ENCODE assay signal across 9 cellular contexts in genomic region chr20:49179368-49180277, GRCh38. TPM values are rescaled to one million over a fixed set of nuclear protein-coding genes. Genes with fewer than 3 reads are reported as not detected.
DNase-seq lines count a peak whose midpoint lies in the region; ATAC-seq, FAIRE-seq and TF ChIP-seq lines count a peak whose summit lies in the region.
"Had no signal": no experiment of that assay in that cellular context is flagged by ENCODE, and none has a peak within 500 bp of the region (broad histone marks: within the 10 kb centered on the region; RNA-seq: fewer than 3 reads in every experiment).

No MANE protein-coding gene starts in this region.

- CTCF ChIA-PET in A673 (lab: Charles Lee) (interaction anchor here (0.6 kb wide), 1 partner anchor 151 kb away, joined by 4 read pairs; no protein-coding TSS in a partner anchor), PC-9 (lab: Charles Lee) (interaction anchor here (0.6 to 1.1 kb wide), 5 partner anchors 8 to 205 kb away, joined by 3 to 4 read pairs (median 3); no protein-coding TSS in a partner anchor), HepG2 (lab: Yijun Ruan, JAX; ENCODE audit: low intra/inter-chr PET ratio, low total read pairs) (no interaction called here)

- TF ChIP-seq CTCF in A673 (conservative IDR thresholded peaks at IDR 0.05; ENCODE audit: low read depth, low read length) (no peak), PC-9 (conservative IDR thresholded peaks at IDR 0.05) (no peak), HepG2 (CRISPR knock-in tag; IDR thresholded peaks at IDR 0.05) (no peak)

- 4% methylated on average over 1 of the region's 1 CpG for WGBS in HepG2 (ENCODE audit: low lambda C conversion rate)

- H4K20me1 ChIP-seq in PC-9 (ENCODE audit: insufficient read depth) = peaks cover 67% of the 10 kb centered on the region
- peaks cover 69% of the 10 kb centered on the region for H4K20me1 ChIP-seq in HepG2 (ENCODE audit: insufficient read depth, low read length)

- H3K9me3 ChIP-seq in A673 (ENCODE audit: low read depth, low read length, poor library complexity, severe bottlenecking) (no peaks in the 10 kb centered on the region), PC-9 (ENCODE audit: insufficient read depth, low read depth) (no peaks in the 10 kb centered on the region), HepG2 (ENCODE audit: low read length) (no peaks in the 10 kb centered on the region)

- TF ChIP-seq POLR2A in HepG2 (IDR thresholded peaks at IDR 0.05; ENCODE audit: insufficient read depth in 1 of 2, low read depth in 2 of 2, low read length in 2 of 2) = no peak

- peaks cover 96% of the 10 kb centered on the region for H3K79me2 ChIP-seq in PC-9 (ENCODE audit: low read depth)
- peaks cover 97% of the 10 kb centered on the region for H3K79me2 ChIP-seq in HepG2 (ENCODE audit: insufficient read depth, low read length)

- H3K36me3 ChIP-seq in A673 (ENCODE audit: insufficient read depth, low read length, poor library complexity, severe bottlenecking) (peaks cover 4% of the 10 kb centered on the region), PC-9 (ENCODE audit: low read depth) (peaks cover 15% of the 10 kb centered on the region), HepG2 (replicated peaks in 1 of 2; ENCODE audit: control insufficient read depth in 1 of 2, insufficient read depth in 2 of 2, low read length in 2 of 2) (peaks cover 8 to 14% of the 10 kb centered on the region in 2 experiments)

- H3K27me3 ChIP-seq in A673 (replicated peaks; ENCODE audit: insufficient read depth, low read depth, low read length, poor library complexity) = no peaks in the 10 kb centered on the region
- no peaks in the 10 kb centered on the region for H3K27me3 ChIP-seq in PC-9 (ENCODE audit: insufficient read depth, low read depth)
- H3K27me3 ChIP-seq in HepG2 (ENCODE audit: control insufficient read depth in 1 of 2, insufficient read depth in 2 of 2, low read length in 2 of 2) = no peaks in the 10 kb centered on the region

- H3K4me2 ChIP-seq in PC-9 (peak overlapping the region; percentile 71), HepG2 (ENCODE audit: low read depth, low read length) (peak overlapping the region; percentile 74)

- H3K9me2 ChIP-seq in PC-9 (ENCODE audit: insufficient read depth) = no peaks in the 10 kb centered on the region

- H3K4me3 ChIP-seq in A673 (ENCODE audit: low read depth, low read length, poor library complexity, severe bottlenecking) = no peak overlapping the region
- peak overlapping the region; percentile 23; the same call in 1 of the 2 replicates for H3K4me3 ChIP-seq in PC-9
- peak overlapping the region; percentile 4 to 44 (median 14); a peak in 4 of 6 replicates for H3K4me3 ChIP-seq in HepG2 (replicated peaks in 1 of 3; ENCODE audit: insufficient read depth in 1 of 3, low read depth in 2 of 3, low read length in 3 of 3)

- POLR2A ChIA-PET in A673 (lab: Charles Lee; ENCODE audit: low non-redundant PET) = no interaction called here
- POLR2A ChIA-PET in PC-9 (lab: Charles Lee; ENCODE audit: unreplicated experiment) = interaction anchor here (0.6 to 0.7 kb wide), 3 partner anchors 54 to 114 kb away, joined by 3 to 34 read pairs (median 5); no protein-coding TSS in a partner anchor
- POLR2A ChIA-PET in HepG2 (lab: Yijun Ruan, JAX) = interaction anchor here (0.6 to 2.2 kb wide), 12 partner anchors 8 to 1666 kb away, joined by 3 to 25 read pairs (median 4); partner anchors contain the start of genes CSE1L, DDX27 and STAU1

- H3K27ac ChIP-seq in A673 (ENCODE audit: low read depth, low read length, poor library complexity, severe bottlenecking) (peak overlapping the region; percentile 12), PC-9 (peak overlapping the region; percentile 61), HepG2 (ENCODE audit: extremely low read length, insufficient read depth, low read length) (peak overlapping the region; percentile 83)

- H3K4me1 ChIP-seq in A673 (ENCODE audit: insufficient read depth, low read length, poor library complexity, severe bottlenecking) = peaks cover 26% of the 10 kb centered on the region
- peaks cover 25% of the 10 kb centered on the region for H3K4me1 ChIP-seq in PC-9 (replicated peaks; ENCODE audit: insufficient read depth)
- peaks cover 72% of the 10 kb centered on the region for H3K4me1 ChIP-seq in HepG2 (ENCODE audit: insufficient read depth, low read length)

- peaks cover 18% of the 10 kb centered on the region; the same call in 1 of the 2 replicates for H3F3A ChIP-seq in PC-9 (ENCODE audit: insufficient read depth, low read depth)

- H2AFZ ChIP-seq in PC-9 (no peak overlapping the region), HepG2 (ENCODE audit: low read length) (no peak overlapping the region)

- TF ChIP-seq EP300 in HepG2 (IDR thresholded peaks at IDR 0.05; ENCODE audit: low read depth in 2 of 2, low read length in 2 of 2) (peak; percentile 46 to 83; a peak in 3 of 4 replicates), HepG2 (CRISPR knock-in tag; IDR thresholded peaks at IDR 0.05; ENCODE audit: borderline replicate concordance) (no peak)

- no peak for TF ChIP-seq RAD21 in HepG2 (CRISPR knock-in tag; IDR thresholded peaks at IDR 0.05)

- in situ Hi-C loops in HepG2 (cut with HindIII; ENCODE audit: extremely low pct_ligation_motif_present, low pct_unique_long_range_greater_than_20kb) = no loop called here

- DNase-seq in A673 (ENCODE audit: low spot score) (peak; percentile 9), PC-9 (peak in 1 of 2 experiments; percentile 77), HepG2 (ENCODE audit: low spot score) (peak; percentile 93), NCI-H510A treated with DMSO at 0.1 percent for 48 hours (lab: John Stamatoyannopoulos, UW) (no peak), LoVo (ENCODE audit: low spot score) (no peak), DMS114 treated with DMSO at 0.1 percent for 48 hours (lab: John Stamatoyannopoulos, UW; ENCODE audit: unreplicated experiment) (no peak), SKM-1 treated with dmso at 0.1 percent for 144 hours (lab: John Stamatoyannopoulos, UW; ENCODE audit: unreplicated experiment) (no peak)
- DNase-seq: NCI-H446 treated with DMSO at 0.1 percent for 48 hours had no signal

- intact Hi-C loops in A673 (cut with micrococcal nuclease; ENCODE audit: unreplicated experiment) = no loop called here
- intact Hi-C loops in PC-9 (cut with micrococcal nuclease; ENCODE audit: unreplicated experiment) = no loop called here
- intact Hi-C loops in HepG2 (cut with micrococcal nuclease; ENCODE audit: unreplicated experiment) = loop anchor here (5.0 kb wide), 1 partner anchor 38 kb away; the partner anchor contains the start of gene DDX27

- no TSS peak for BruUV-seq in A673 (replicated peaks; lab: Mats Ljungman, UMichigan)
- BruUV-seq in PC-9 (replicated peaks; lab: Mats Ljungman, UMichigan) = no TSS peak
- BruUV-seq in HepG2 (replicated peaks; lab: Mats Ljungman, UMichigan) = no TSS peak

- peak; percentile 49 for ATAC-seq in GM19043 (IDR thresholded peaks at IDR 0.05; ENCODE audit: low read depth, unreplicated experiment)
- peak; percentile 81 for ATAC-seq in HepG2

- FAIRE-seq in HepG2 (lab: Jason Lieb, UNC) = peak; percentile 51

- H3K9ac ChIP-seq in HepG2 (ENCODE audit: insufficient read depth, low read depth, low read length) = peak overlapping the region; percentile 57

RNA-seq across cellular contexts. Expression of gene STAU1, which starts 8.5 kb away (rescaled TPM):
- total RNA-seq in A673 (2021) (96.2 and 104 TPM in 2 replicates), PC-9 (2021) (127 and 153 TPM in 2 replicates), HepG2 (2016; rRNA removed; fragmentation: Illumina TruSeq; extraction: Trizol) (119 and 186 TPM in 2 replicates)
- total RNA-seq in HepG2 (2016; cell fraction: cytosol; rRNA removed; fragmentation: Illumina TruSeq; extraction: Trizol; ENCODE audit: low read depth) = 84.1 and 98.9 TPM in 2 replicates
- 118 and 170 TPM in 2 replicates for total RNA-seq in HepG2 (2016; cell fraction: insoluble cytoplasmic fraction; rRNA removed; fragmentation: Illumina TruSeq; extraction: Trizol)
- total RNA-seq in HepG2 (2016; cell fraction: membrane; rRNA removed; fragmentation: Illumina TruSeq; extraction: Trizol) = 217 and 243 TPM in 2 replicates
- total RNA-seq in HepG2 (2016; cell fraction: nucleus; rRNA removed; fragmentation: Illumina TruSeq; extraction: Trizol) = 77.6 and 86.1 TPM in 2 replicates
- 121 and 133 TPM in 2 replicates for polyA plus RNA-seq in HepG2 (2011; rRNA removed)
- polyA plus RNA-seq in HepG2 (2011; cell fraction: cytosol; rRNA removed) = 95.5 and 124 TPM in 2 replicates
- polyA plus RNA-seq in HepG2 (2011; cell fraction: nucleus; rRNA removed) = 55.6 and 68.1 TPM in 2 replicates
- 196 and 212 TPM in 2 replicates for polyA plus RNA-seq in HepG2 (2012)
- 100 and 110 TPM in 2 replicates for polyA plus RNA-seq in HepG2 (2016; cell fraction: cytosol; fragmentation: Illumina TruSeq; extraction: Trizol; ENCODE audit: low read depth)
- polyA plus RNA-seq in HepG2 (2016; cell fraction: insoluble cytoplasmic fraction; fragmentation: Illumina TruSeq; extraction: Trizol; ENCODE audit: low read depth) = 241 and 269 TPM in 2 replicates
- polyA plus RNA-seq in HepG2 (2016; cell fraction: membrane; fragmentation: Illumina TruSeq; extraction: Trizol; ENCODE audit: low read depth) = 212 and 250 TPM in 2 replicates
- 141 and 152 TPM in 2 replicates for polyA plus RNA-seq in HepG2 (2016; cell fraction: nucleus; fragmentation: Illumina TruSeq; extraction: Trizol; ENCODE audit: insufficient read depth, low read depth)
- 37.2 and 106 TPM in 2 replicates for polyA minus RNA-seq in HepG2 (2011; rRNA and poly(A)+ RNA removed; ENCODE audit: low replicate concordance)
- 158 and 174 TPM in 2 replicates for polyA minus RNA-seq in HepG2 (2011; cell fraction: cytosol; rRNA and poly(A)+ RNA removed)
- polyA minus RNA-seq in HepG2 (2011; cell fraction: nucleus; rRNA and poly(A)+ RNA removed) = 61.8 and 82.7 TPM in 2 replicates

RNA-seq across cellular contexts. Expression of gene DDX27, which starts 39.6 kb away (rescaled TPM):
- total RNA-seq in A673 (2021) (62.4 and 62.9 TPM in 2 replicates), PC-9 (2021) (50.6 and 64.4 TPM in 2 replicates), HepG2 (2016; rRNA removed; fragmentation: Illumina TruSeq; extraction: Trizol) (72.8 and 88.3 TPM in 2 replicates)
- 8.9 and 9.5 TPM in 2 replicates for total RNA-seq in HepG2 (2016; cell fraction: cytosol; rRNA removed; fragmentation: Illumina TruSeq; extraction: Trizol; ENCODE audit: low read depth)
- total RNA-seq in HepG2 (2016; cell fraction: insoluble cytoplasmic fraction; rRNA removed; fragmentation: Illumina TruSeq; extraction: Trizol) = 75.2 and 79.2 TPM in 2 replicates
- total RNA-seq in HepG2 (2016; cell fraction: membrane; rRNA removed; fragmentation: Illumina TruSeq; extraction: Trizol) = 14.0 and 18.2 TPM in 2 replicates
- total RNA-seq in HepG2 (2016; cell fraction: nucleus; rRNA removed; fragmentation: Illumina TruSeq; extraction: Trizol) = 44.4 and 46.5 TPM in 2 replicates
- 42.6 and 48.0 TPM in 2 replicates for polyA plus RNA-seq in HepG2 (2011; rRNA removed)
- polyA plus RNA-seq in HepG2 (2011; cell fraction: cytosol; rRNA removed) = 38.6 and 49.4 TPM in 2 replicates
- polyA plus RNA-seq in HepG2 (2011; cell fraction: nucleus; rRNA removed) = 62.5 and 66.4 TPM in 2 replicates
- 35.3 and 37.4 TPM in 2 replicates for polyA plus RNA-seq in HepG2 (2012)
- polyA plus RNA-seq in HepG2 (2016; cell fraction: cytosol; fragmentation: Illumina TruSeq; extraction: Trizol; ENCODE audit: low read depth) = 4.7 and 5.9 TPM in 2 replicates
- polyA plus RNA-seq in HepG2 (2016; cell fraction: insoluble cytoplasmic fraction; fragmentation: Illumina TruSeq; extraction: Trizol; ENCODE audit: low read depth) = 85.6 and 97.5 TPM in 2 replicates
- polyA plus RNA-seq in HepG2 (2016; cell fraction: membrane; fragmentation: Illumina TruSeq; extraction: Trizol; ENCODE audit: low read depth) = 8.4 and 10.7 TPM in 2 replicates
- polyA plus RNA-seq in HepG2 (2016; cell fraction: nucleus; fragmentation: Illumina TruSeq; extraction: Trizol; ENCODE audit: insufficient read depth, low read depth) = 80.8 and 84.7 TPM in 2 replicates
- polyA minus RNA-seq in HepG2 (2011; rRNA and poly(A)+ RNA removed; ENCODE audit: low replicate concordance) = 76.4 and 94.7 TPM in 2 replicates
- polyA minus RNA-seq in HepG2 (2011; cell fraction: cytosol; rRNA and poly(A)+ RNA removed) = 26.3 and 26.8 TPM in 2 replicates
- polyA minus RNA-seq in HepG2 (2011; cell fraction: nucleus; rRNA and poly(A)+ RNA removed) = 33.9 and 44.4 TPM in 2 replicates

Comparison
In these comparisons a context has a peak if more than half of its experiments do, and no peak if none do; other contexts are left out.
1. DNase-seq: peak in A673 (single experiment) and HepG2 (single experiment); none in NCI-H510A treated with DMSO at 0.1 percent for 48 hours (single experiment), LoVo (single experiment), DMS114 treated with DMSO at 0.1 percent for 48 hours (single experiment) and SKM-1 treated with dmso at 0.1 percent for 144 hours (single experiment).
2. H3K27ac ChIP-seq: peak in every context shown above with its lines; median percentile 83 in HepG2; 61 in PC-9; 12 in A673.